8 cellular contexts compared by ENCODE assay signal in genomic region chr17:30832438-30832790, GRCh38. TPM values are rescaled to one million over a fixed set of nuclear protein-coding genes. Genes with fewer than 3 reads are reported as not detected.
DNase-seq lines count a peak whose midpoint lies in the region; ATAC-seq, FAIRE-seq and TF ChIP-seq lines count a peak whose summit lies in the region.

No MANE protein-coding gene starts in this region.

- no peaks in the 10 kb centered on the region for H3K9me3 Mint-ChIP-seq in CD8-positive, alpha-beta T cell

- H3K27me3 Mint-ChIP-seq in CD8-positive, alpha-beta T cell (ENCODE audit: low read depth) = no peaks in the 10 kb centered on the region

- H3K4me3 ChIP-seq in CD8-positive, alpha-beta T cell (ENCODE audit: low read depth, low read length) = peak overlapping the region; percentile 95
- peak overlapping the region; percentile 96 for H3K4me3 ChIP-seq in Loucy (ENCODE audit: low read length, poor library complexity, severe bottlenecking)
- peak overlapping the region; percentile 94 for H3K4me3 ChIP-seq in effector memory CD4-positive, alpha-beta T cell (ENCODE audit: insufficient read depth, low read depth, low read length, poor library complexity, severe bottlenecking)
- peak overlapping the region; percentile 58 for H3K4me3 ChIP-seq in neuron (ENCODE audit: low read length)

- H3K27ac ChIP-seq in CD8-positive, alpha-beta T cell (ENCODE audit: low read depth, low read length) = peak overlapping the region; percentile 41
- peak overlapping the region; percentile 56 for H3K27ac ChIP-seq in effector memory CD4-positive, alpha-beta T cell (ENCODE audit: insufficient read depth, low read length, poor library complexity, severe bottlenecking)

- H3K36me3 Mint-ChIP-seq in CD8-positive, alpha-beta T cell = peaks cover 13% of the 10 kb centered on the region

- no peak for ATAC-seq in CD8-positive, alpha-beta T cell

- peaks cover 29% of the 10 kb centered on the region for H4K20me1 ChIP-seq in Loucy (ENCODE audit: insufficient read depth, low read length, poor library complexity, severe bottlenecking)

- no peak for TF ChIP-seq CTCF in CD8-positive, alpha-beta T cell (IDR thresholded peaks at IDR 0.05)
- TF ChIP-seq CTCF in Loucy (conservative IDR thresholded peaks at IDR 0.05; ENCODE audit: low read length) = no peak
- TF ChIP-seq CTCF in D721Med (IDR thresholded peaks at IDR 0.05; ENCODE audit: insufficient read depth, missing control alignments) = no peak

- no peaks in the 10 kb centered on the region for H3K9me3 ChIP-seq in CD8-positive, alpha-beta T cell (ENCODE audit: low read length)
- H3K9me3 ChIP-seq in Loucy (ENCODE audit: insufficient read depth, low read depth, low read length) = no peaks in the 10 kb centered on the region
- H3K9me3 ChIP-seq in effector memory CD4-positive, alpha-beta T cell (ENCODE audit: control insufficient read depth, low read length) = no peaks in the 10 kb centered on the region
- no peaks in the 10 kb centered on the region for H3K9me3 ChIP-seq in neuron (ENCODE audit: low read length)

- peak overlapping the region; percentile 99 for H3K9ac ChIP-seq in Loucy (ENCODE audit: low read depth, low read length, poor library complexity, severe bottlenecking)

- FAIRE-seq in D721Med (lab: Jason Lieb, UNC) = no peak

- peak overlapping the region; percentile 89 for H3K27ac Mint-ChIP-seq in CD8-positive, alpha-beta T cell

- no peaks in the 10 kb centered on the region for H3K36me3 ChIP-seq in CD8-positive, alpha-beta T cell (ENCODE audit: insufficient read depth, low read length)
- H3K36me3 ChIP-seq in Loucy (ENCODE audit: insufficient read depth, low read length) (peaks cover 5% of the 10 kb centered on the region; the same call in 1 of the 2 replicates), neuron (ENCODE audit: insufficient read depth, low read length) (peaks cover 30% of the 10 kb centered on the region)
- peaks cover 1% of the 10 kb centered on the region for H3K36me3 ChIP-seq in effector memory CD4-positive, alpha-beta T cell (ENCODE audit: control insufficient read depth, insufficient read depth, low read length)

- H3K4me1 ChIP-seq in CD8-positive, alpha-beta T cell (ENCODE audit: insufficient read depth, low read length) = peaks cover 19% of the 10 kb centered on the region
- H3K4me1 ChIP-seq in Loucy (ENCODE audit: insufficient read depth, low read length, poor library complexity, severe bottlenecking) (peaks cover 42% of the 10 kb centered on the region), neuron (ENCODE audit: insufficient read depth, low read length) (peaks cover 21% of the 10 kb centered on the region)
- H3K4me1 ChIP-seq in effector memory CD4-positive, alpha-beta T cell (ENCODE audit: control insufficient read depth, insufficient read depth, low read length, poor library complexity, severe bottlenecking) = peaks cover 5% of the 10 kb centered on the region

- no peak for DNase-seq in CD8-positive, alpha-beta T cell
- DNase-seq in effector memory CD4-positive, alpha-beta T cell = no peak
- DNase-seq in germinal center (ENCODE audit: low spot score) (no peak), NCI-H2029 treated with DMSO at 0.1 percent for 48 hours (lab: John Stamatoyannopoulos, UW) (no peak), D721Med (ENCODE audit: insufficient read length, low spot score) (no peak)
- DNase-seq in stimulated activated naive CD4-positive, alpha-beta T cell treated with Interleukin-2 at 50 U/mL for 16 hours (lab: John Stamatoyannopoulos, UW) = no peak

- H3K9me2 ChIP-seq in Loucy (replicated peaks; ENCODE audit: low read depth, low read length) = no peaks in the 10 kb centered on the region

- H3K4me2 ChIP-seq in Loucy (ENCODE audit: low read depth, low read length, poor library complexity, severe bottlenecking) = peak overlapping the region; percentile 90

- intact Hi-C loops in CD8-positive, alpha-beta T cell (cut with DNase I, micrococcal nuclease) = loop anchor here (1.0 to 5.0 kb wide), 2 partner anchors 8 to 75 kb away; partner anchors contain the start of genes CRLF3 (in 1 of the 2) and TEFM (in 1 of the 2)

- CTCF ChIA-PET in CD8-positive, alpha-beta T cell (lab: Charles Lee) = interaction anchor here (1.2 kb wide), 1 partner anchor 27 kb away, joined by 6 read pairs; no protein-coding TSS in a partner anchor

- POLR2A ChIA-PET in CD8-positive, alpha-beta T cell (lab: Charles Lee) = interaction anchor here (1.5 to 2.1 kb wide), 2 partner anchors 10 to 23 kb away, joined by 6 to 7 read pairs; no protein-coding TSS in a partner anchor

- H3K79me2 ChIP-seq in Loucy (ENCODE audit: insufficient read depth, low read length) = peaks cover 57% of the 10 kb centered on the region

- peak overlapping the region; percentile 97 for H3K4me3 Mint-ChIP-seq in CD8-positive, alpha-beta T cell

- H2AFZ ChIP-seq in Loucy (ENCODE audit: low read length) (peak overlapping the region; percentile 97; the same call in 1 of the 2 replicates), neuron (ENCODE audit: low read depth, low read length) (peak overlapping the region; percentile 87)

- H3K27me3 ChIP-seq in CD8-positive, alpha-beta T cell (ENCODE audit: insufficient read depth, low read length) = no peaks in the 10 kb centered on the region
- H3K27me3 ChIP-seq in Loucy (ENCODE audit: insufficient read depth, low read length, poor library complexity, severe bottlenecking) (peaks cover 6% of the 10 kb centered on the region), neuron (ENCODE audit: insufficient read depth, low read length) (no peaks in the 10 kb centered on the region)
- H3K27me3 ChIP-seq in effector memory CD4-positive, alpha-beta T cell (replicated peaks; ENCODE audit: control insufficient read depth, insufficient read depth, low read length, poor library complexity, severe bottlenecking) = no peaks in the 10 kb centered on the region

- H3K4me1 Mint-ChIP-seq in CD8-positive, alpha-beta T cell (ENCODE audit: low read depth) = peaks cover 23% of the 10 kb centered on the region

- no peaks in the 10 kb centered on the region for H3F3A ChIP-seq in Loucy (ENCODE audit: low read depth)

RNA-seq across cellular contexts. Expression of gene ATAD5, which starts 0.6 kb away (rescaled TPM):
- total RNA-seq in CD8-positive, alpha-beta T cell = 1 to 10 TPM; 3.6 to 3.8 TPM

RNA-seq across cellular contexts. Expression of gene CRLF3, which starts 7.9 kb away (rescaled TPM):
- 10 to 100 TPM; 60.5 to 60.7 TPM for total RNA-seq in CD8-positive, alpha-beta T cell
